In genomic region chr11:17351510-17352176, GRCh38 we compare ENCODE assay signal across 8 cellular contexts. TPM values are rescaled to one million over a fixed set of nuclear protein-coding genes. Genes with fewer than 3 reads are reported as not detected.
DNase-seq lines count a peak whose midpoint lies in the region; ATAC-seq, FAIRE-seq and TF ChIP-seq lines count a peak whose summit lies in the region.

NCR3LG1 (plus strand) TSS chr11:17351800; CDS start chr11:17351970, 170 bp downstream.

- WGBS in esophagus, 2 donors: 1 to 2% methylated on average over 61 of the region's 61 CpGs

- peaks cover 36% of the 10 kb centered on the region for H3K4me1 Mint-ChIP-seq in activated T-cell treated with anti-CD3 and anti-CD28 coated beads, Interleukin-2, amount 50 U/mL, for 4 hours (ENCODE audit: low read depth)

- H3K9ac ChIP-seq in mucosa of rectum (ENCODE audit: low read depth in 1 of 2, low read length in 2 of 2): peak within 1 kb of the TSS; percentile 63 to 76

- H3K9me3 ChIP-seq in esophagus (ENCODE audit: control insufficient read depth in 2 of 2, insufficient read depth in 1 of 2, low read depth in 1 of 2, low read length in 1 of 2): no peaks in the 10 kb centered on the region
- no peaks in the 10 kb centered on the region for H3K9me3 ChIP-seq in mucosa of rectum (ENCODE audit: control insufficient read depth in 2 of 2, low read length in 2 of 2)

- POLR2A ChIA-PET in AG04449 (lab: Yijun Ruan, JAX): interaction anchor here (0.6 to 0.7 kb wide), 3 partner anchors 98 to 715 kb away, joined by 3 to 4 read pairs (median 3); no protein-coding TSS in a partner anchor

- peak within 1 kb of the TSS; percentile 66 for H3K4me3 ChIP-seq in AG04449 (ENCODE audit: low read depth, low read length)
- peak within 1 kb of the TSS; percentile 51 to 55 for H3K4me3 ChIP-seq in esophagus (ENCODE audit: low read depth in 1 of 2, low read length in 2 of 2)
- H3K4me3 ChIP-seq in mucosa of rectum (ENCODE audit: low read length in 2 of 2): peak within 1 kb of the TSS; percentile 68 to 87

- H3K36me3 ChIP-seq in esophagus (ENCODE audit: control insufficient read depth in 2 of 2, insufficient read depth in 2 of 2, low read length in 1 of 2) (no peaks in the 10 kb centered on the region), mucosa of rectum (ENCODE audit: control insufficient read depth in 2 of 2, insufficient read depth in 2 of 2, low read length in 2 of 2) (no peaks in the 10 kb centered on the region)

- peaks cover 4% of the 10 kb centered on the region for H3K27me3 Mint-ChIP-seq in activated T-cell treated with anti-CD3 and anti-CD28 coated beads, Interleukin-2, amount 50 U/mL, for 4 hours (ENCODE audit: low read depth)

- H3K9me3 Mint-ChIP-seq in activated T-cell treated with anti-CD3 and anti-CD28 coated beads, Interleukin-2, amount 50 U/mL, for 4 hours: no peaks in the 10 kb centered on the region

- peak within 1 kb of the TSS; percentile 30 to 40 for H3K27ac ChIP-seq in esophagus (ENCODE audit: low read depth in 2 of 2, low read length in 1 of 2)
- H3K27ac ChIP-seq in mucosa of rectum (ENCODE audit: low read depth in 2 of 2, low read length in 2 of 2): peak within 1 kb of the TSS; percentile 89 to 90

- peak within 1 kb of the TSS; percentile 93 for H3K4me3 Mint-ChIP-seq in activated T-cell treated with anti-CD3 and anti-CD28 coated beads, Interleukin-2, amount 50 U/mL, for 4 hours

- H3K27me3 ChIP-seq in esophagus (ENCODE audit: control insufficient read depth in 1 of 2, insufficient read depth in 2 of 2, low read length in 2 of 2) (no peaks in the 10 kb centered on the region), mucosa of rectum (ENCODE audit: control insufficient read depth in 2 of 2, insufficient read depth in 2 of 2, low read length in 2 of 2) (no peaks in the 10 kb centered on the region)

- ATAC-seq in activated T-cell treated with anti-CD3 and anti-CD28 coated beads, Interleukin-2, amount 50 U/mL, for 4 hours: peak; percentile 55 to 57

- H3K36me3 Mint-ChIP-seq in activated T-cell treated with anti-CD3 and anti-CD28 coated beads, Interleukin-2, amount 50 U/mL, for 4 hours (ENCODE audit: insufficient read depth): no peaks in the 10 kb centered on the region

- H3K4me1 ChIP-seq in esophagus (ENCODE audit: control insufficient read depth in 2 of 2, insufficient read depth in 2 of 2, low read length in 1 of 2) (no peaks in the 10 kb centered on the region), mucosa of rectum (ENCODE audit: control insufficient read depth in 2 of 2, insufficient read depth in 2 of 2, low read length in 2 of 2) (peaks cover 16 to 17% of the 10 kb centered on the region in 2 donors)

- DNase-seq in AG04449 (ENCODE audit: low read depth, low spot score) (no peak), HCEC 1CT (peak; percentile 68), OCI-M1 (lab: John Stamatoyannopoulos, UW) (peak; percentile 87), D721Med (ENCODE audit: insufficient read length, low spot score) (no peak)
- DNase-seq in activated T-cell treated with anti-CD3 and anti-CD28 coated beads, Interleukin-2, amount 50 U/mL, for 4 hours: peak; percentile 66
- DNase-seq in stimulated activated CD8-positive, alpha-beta memory T cell treated with anti-CD3 and anti-CD28 coated beads, Interleukin-2, amount 100 ng/mL, for 48 hours (ENCODE audit: low read depth in 2 of 2): peak; percentile 36 to 39

- FAIRE-seq in D721Med (lab: Jason Lieb, UNC): no peak

- CTCF ChIA-PET in AG04449 (lab: Yijun Ruan, JAX): interaction anchor here (1.6 to 4.9 kb wide), 2 partner anchors 16 to 122 kb away, joined by 5 to 79 read pairs; no protein-coding TSS in a partner anchor

- TF ChIP-seq CTCF in AG04449 (IDR thresholded peaks at IDR 0.05; ENCODE audit: insufficient read depth, low read length, missing control alignments) (no peak), D721Med (IDR thresholded peaks at IDR 0.05; ENCODE audit: insufficient read depth, missing control alignments) (no peak)

RNA-seq across cellular contexts. Expression of gene NCR3LG1, which starts in this region (rescaled TPM):
- 1 to 10 TPM; 3.2 to 4.2 (median 3.4) TPM for total RNA-seq in activated T-cell treated with anti-CD3 and anti-CD28 coated beads, Interleukin-2, amount 50 U/mL, for 4 hours
- polyA plus RNA-seq in esophagus: under 1 TPM; 0.71 TPM

Comparison
In these comparisons a context has a peak if more than half of its experiments do, and no peak if none do; other contexts are left out.
1. DNase-seq: peak in HCEC 1CT (single experiment), OCI-M1 (single experiment), activated T-cell treated with anti-CD3 and anti-CD28 coated beads, Interleukin-2, amount 50 U/mL, for 4 hours (single experiment) and stimulated activated CD8-positive, alpha-beta memory T cell treated with anti-CD3 and anti-CD28 coated beads, Interleukin-2, amount 100 ng/mL, for 48 hours (2 of 2); none in AG04449 (single experiment) and D721Med (single experiment).
2. Peak in every context shown above with its lines, with median percentiles within 50 percentile points of each other: H3K4me3 ChIP-seq.